ENCODE assay signal across 1 cellular context in genomic region chr3:194134757-194135515, GRCh38.
A peak's percentile ranks its signal among the peaks of the same experiment; 100 is the strongest.
TF ChIP-seq lines count a peak whose summit lies in the region.

No MANE protein-coding gene starts in this region.

TF ChIP-seq in HepG2, 621 proteins besides CTCF, POLR2A, EP300 and RAD21 (continued from another document and continues in another):
- TF ChIP-seq ZNF563 (CRISPR knock-in tag; IDR thresholded peaks at IDR 0.05) (peak; percentile 88), ZMAT3 (CRISPR knock-in tag; conservative IDR thresholded peaks at IDR 0.05) (peak; percentile 58; the same call in 1 of the 2 replicates), KDM4B (CRISPR knock-in tag; IDR thresholded peaks at IDR 0.05) (peak; percentile 36), GMEB2 (CRISPR knock-in tag; IDR thresholded peaks at IDR 0.05; ENCODE audit: low read depth) (peak; percentile 46; the same call in 1 of the 2 replicates), ZSCAN20 (CRISPR knock-in tag; IDR thresholded peaks at IDR 0.05; ENCODE audit: borderline replicate concordance) (peak; percentile 57; the same call in 1 of the 2 replicates), ZNF333 (CRISPR knock-in tag; IDR thresholded peaks at IDR 0.05; ENCODE audit: borderline replicate concordance) (no peak), ATF3 (CRISPR knock-in tag; IDR thresholded peaks at IDR 0.05) (no peak; the same call in 1 of the 2 replicates), NFATC3 (CRISPR knock-in tag; IDR thresholded peaks at IDR 0.05) (no peak), RFXAP (CRISPR knock-in tag; IDR thresholded peaks at IDR 0.05; ENCODE audit: borderline replicate concordance) (peak; percentile 83), ZNF780A (CRISPR knock-in tag; IDR thresholded peaks at IDR 0.05) (0 out of 2 replicates have a peak, but pooled peaks have one; percentile 62), DR1 (CRISPR knock-in tag; IDR thresholded peaks at IDR 0.05) (no peak), ZNF609 (CRISPR knock-in tag; IDR thresholded peaks at IDR 0.05; ENCODE audit: borderline replicate concordance) (peak; percentile 94), JUNB (CRISPR knock-in tag; IDR thresholded peaks at IDR 0.05; ENCODE audit: borderline replicate concordance) (peak; percentile 55; the same call in 1 of the 2 replicates), HNF4G (IDR thresholded peaks at IDR 0.05; ENCODE audit: borderline replicate concordance, low read depth, low read length) (0 out of 2 replicates have a peak, but pooled peaks have one; percentile 14), HNF4G (CRISPR knock-in tag; IDR thresholded peaks at IDR 0.05; ENCODE audit: borderline replicate concordance, low read depth) (no peak), ARHGAP35 (CRISPR knock-in tag; IDR thresholded peaks at IDR 0.05; ENCODE audit: borderline replicate concordance) (no peak), KDM1A (CRISPR knock-in tag; IDR thresholded peaks at IDR 0.05) (peak; percentile 18; the same call in 1 of the 2 replicates), SIX4 (CRISPR knock-in tag; IDR thresholded peaks at IDR 0.05) (peak; percentile 66; the same call in 1 of the 2 replicates), ZNF768 (CRISPR knock-in tag; IDR thresholded peaks at IDR 0.05) (peak; percentile 31; the same call in 1 of the 2 replicates), ZSCAN25 (CRISPR knock-in tag; IDR thresholded peaks at IDR 0.05) (peak; percentile 75; the same call in 1 of the 2 replicates), ZNF597 (CRISPR knock-in tag; IDR thresholded peaks at IDR 0.05) (no peak), SYNCRIP (IDR thresholded peaks at IDR 0.05; ENCODE audit: insufficient read depth, low read depth, low read length) (no peak), HNRNPLL (IDR thresholded peaks at IDR 0.05; ENCODE audit: low read depth, low read length, poor library complexity, severe bottlenecking) (peak; percentile 60), SP5 (CRISPR knock-in tag; IDR thresholded peaks at IDR 0.05; ENCODE audit: borderline replicate concordance, low read depth) (peak; percentile 95), PBX2 (CRISPR knock-in tag; IDR thresholded peaks at IDR 0.05) (no peak), ZNF646 (CRISPR knock-in tag; IDR thresholded peaks at IDR 0.05) (peak; percentile 67), ZBED4 (CRISPR knock-in tag; IDR thresholded peaks at IDR 0.05; ENCODE audit: borderline replicate concordance) (peak; percentile 85), ZGPAT (CRISPR knock-in tag; IDR thresholded peaks at IDR 0.05) (peak; percentile 99), SPEN (CRISPR knock-in tag; IDR thresholded peaks at IDR 0.05; ENCODE audit: low read depth) (peak; percentile 73; the same call in 1 of the 2 replicates), KLF11 (CRISPR knock-in tag; IDR thresholded peaks at IDR 0.05) (no peak)
